Comparison of ENCODE assay signal across 1 cellular context in genomic region chr6:17928514-17929430, GRCh38.
TF ChIP-seq lines count a peak whose summit lies in the region.

No MANE protein-coding gene starts in this region.

TF ChIP-seq in WTC11, 78 proteins besides CTCF, POLR2A, EP300 and RAD21 (continued from another document):
- TF ChIP-seq ERG (CRISPR knock-in tag; IDR thresholded peaks at IDR 0.05): no peak
